ENCODE assay signal across 19 cellular contexts in the genomic region with DNA sequence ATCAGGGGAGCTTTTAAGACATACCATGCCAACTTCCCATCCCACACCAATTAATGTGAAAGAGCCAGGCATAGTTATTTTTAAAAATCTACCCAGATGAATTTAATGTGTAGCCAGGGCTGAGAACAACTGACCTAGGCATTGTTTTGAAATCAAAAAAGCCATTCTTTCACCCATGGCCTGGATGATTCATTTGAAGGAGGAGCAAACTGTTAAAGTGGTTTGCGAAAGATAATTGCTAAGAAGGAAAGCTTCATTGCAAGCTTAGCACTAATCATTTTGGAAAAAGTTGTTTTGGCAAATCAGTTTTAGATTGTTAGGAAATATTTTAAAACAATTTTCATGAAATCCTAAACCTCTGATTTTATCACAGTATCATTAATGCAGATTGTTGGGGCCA. TPM values are rescaled to one million over a fixed set of nuclear protein-coding genes. Genes with fewer than 3 reads are reported as not detected.
DNase-seq lines count a peak whose midpoint lies in the region; ATAC-seq, FAIRE-seq and TF ChIP-seq lines count a peak whose summit lies in the region.
"Had no signal": no experiment of that assay in that cellular context is flagged by ENCODE, and none has a peak within 500 bp of the region (broad histone marks: within the 10 kb centered on the region; RNA-seq: fewer than 3 reads in every experiment).

No MANE protein-coding gene starts in this region.

- H3K4me3 ChIP-seq in AG10803 (ENCODE audit: low read length), result no peak overlapping the region
- no peak overlapping the region for H3K4me3 ChIP-seq in HL-60 (replicated peaks; ENCODE audit: insufficient read depth, low read length)
- no peak overlapping the region for H3K4me3 ChIP-seq in foreskin fibroblast (ENCODE audit: low read depth in 1 of 2, low read length in 2 of 2)
- H3K4me3 ChIP-seq: spleen, stomach had no signal

- H3K27ac Mint-ChIP-seq in activated naive CD4-positive, alpha-beta T cell treated with anti-CD3 and anti-CD28 coated beads, Interleukin-2, amount 50 U/mL, for 72 hours, result no peak overlapping the region
- H3K27ac Mint-ChIP-seq: dendritic cell treated with granulocyte-macrophage colony-stimulating factor and Interleukin-4, amounts not matched to agents 40 ng/mL and 50 ng/mL, for 4 days; memory B cell had no signal

- intact Hi-C loops in Right ventricle myocardium inferior (cut with DNase I), result no loop called here

- peak overlapping the region; percentile 91 for H3K27ac ChIP-seq in HL-60 (replicated peaks)
- H3K27ac ChIP-seq: spleen, stomach had no signal

- no peaks in the 10 kb centered on the region for H3K36me3 Mint-ChIP-seq in activated naive CD4-positive, alpha-beta T cell treated with anti-CD3 and anti-CD28 coated beads, Interleukin-2, amount 50 U/mL, for 72 hours
- H3K36me3 Mint-ChIP-seq: memory B cell had no signal

- TF ChIP-seq CTCF in AG10803 (conservative IDR thresholded peaks at IDR 0.05; ENCODE audit: low read length) (no peak), HL-60 (IDR thresholded peaks at IDR 0.05; ENCODE audit: insufficient read depth, low read length) (no peak), foreskin fibroblast (IDR thresholded peaks at IDR 0.05; ENCODE audit: low read depth, low read length) (no peak)

- no peak for ATAC-seq in Right ventricle myocardium inferior
- no peak for ATAC-seq in GM18867 (IDR thresholded peaks at IDR 0.05; ENCODE audit: unreplicated experiment)
- ATAC-seq in activated naive CD4-positive, alpha-beta T cell treated with anti-CD3 and anti-CD28 coated beads, Interleukin-2, amount 50 U/mL, for 72 hours, result no peak

- no peaks in the 10 kb centered on the region for H3K9me3 Mint-ChIP-seq in activated naive CD4-positive, alpha-beta T cell treated with anti-CD3 and anti-CD28 coated beads, Interleukin-2, amount 50 U/mL, for 72 hours
- H3K9me3 Mint-ChIP-seq: dendritic cell treated with granulocyte-macrophage colony-stimulating factor and Interleukin-4, amounts not matched to agents 40 ng/mL and 50 ng/mL, for 4 days; memory B cell had no signal

- H3K27me3 ChIP-seq in HL-60 (ENCODE audit: insufficient read depth, poor library complexity, severe bottlenecking), result no peaks in the 10 kb centered on the region

- FAIRE-seq in frontal cortex (lab: Jason Lieb, UNC), result no peak
- FAIRE-seq: TTC549 had no signal

- DNase-seq in AG10803 (ENCODE audit: low read depth) (peak; percentile 68), HL-60 (ENCODE audit: low read depth in 1 of 2, low spot score in 1 of 2) (peak in 1 of 2 experiments; percentile 35), SW480 (ENCODE audit: low spot score) (peak; percentile 34), foreskin fibroblast (peak; percentile 56 to 79), frontal cortex (ENCODE audit: low spot score in 2 of 2) (no peak), Right ventricle myocardium inferior (ENCODE audit: missing footprints) (no peak)
- no peak for DNase-seq in activated naive CD4-positive, alpha-beta T cell treated with anti-CD3 and anti-CD28 coated beads, Interleukin-2, amount 50 U/mL, for 72 hours (ENCODE audit: low spot score in 2 of 2)
- DNase-seq: ACHN; activated CD4-positive, alpha-beta T cell treated with anti-CD3 and anti-CD28 coated beads, Interleukin-2, amount 50 U/mL, for 48 hours; foreskin melanocyte; H7; occipital lobe; spleen; stomach had no signal

RNA-seq across cellular contexts. Expression of a gene that starts 2.1 kb away (rescaled TPM):
- total RNA-seq in frontal cortex (not detected), Right ventricle myocardium inferior (0.38 TPM)
- 10 to 100 TPM in 1 of 2 donors, 1 to 10 TPM in 1; 9.3 to 10.1 TPM for total RNA-seq in activated naive CD4-positive, alpha-beta T cell treated with anti-CD3 and anti-CD28 coated beads, Interleukin-2, amount 50 U/mL, for 72 hours
- total RNA-seq: SK-MEL-5, stomach had no signal

RNA-seq across cellular contexts. Expression of a gene that starts 22.0 kb away (rescaled TPM):
- 2.4 TPM for total RNA-seq in frontal cortex
- total RNA-seq in Right ventricle myocardium inferior, result 10.7 TPM
- total RNA-seq in activated naive CD4-positive, alpha-beta T cell treated with anti-CD3 and anti-CD28 coated beads, Interleukin-2, amount 50 U/mL, for 72 hours, result 100 to 1,000 TPM; 153 to 154 TPM
- total RNA-seq: H7, SK-MEL-5 had no signal

RNA-seq across cellular contexts. Expression of a gene that starts 56.5 kb away (rescaled TPM):
- total RNA-seq in frontal cortex, result 3.7 TPM
- 53.5 TPM for total RNA-seq in Right ventricle myocardium inferior
- 10 to 100 TPM; 29.4 to 53.5 TPM for total RNA-seq in activated naive CD4-positive, alpha-beta T cell treated with anti-CD3 and anti-CD28 coated beads, Interleukin-2, amount 50 U/mL, for 72 hours

Comparison
In these comparisons a context has a peak if more than half of its experiments do, and no peak if none do; other contexts are left out.
1. DNase-seq: peak in AG10803 (single experiment), SW480 (single experiment) and foreskin fibroblast (2 of 2); none in frontal cortex (0 of 2), Right ventricle myocardium inferior (single experiment) and activated naive CD4-positive, alpha-beta T cell treated with anti-CD3 and anti-CD28 coated beads, Interleukin-2, amount 50 U/mL, for 72 hours (0 of 2).
2. RNA of a gene that starts 22.0 kb away (total RNA-seq): 153 to 154 TPM in activated naive CD4-positive, alpha-beta T cell treated with anti-CD3 and anti-CD28 coated beads, Interleukin-2, amount 50 U/mL, for 72 hours; 10.7 TPM in Right ventricle myocardium inferior (single experiment) and 2.4 TPM in frontal cortex (single experiment); every median in the first group is over 10 times any median in the second.